8 cellular contexts compared by ENCODE assay signal in the genomic region with DNA sequence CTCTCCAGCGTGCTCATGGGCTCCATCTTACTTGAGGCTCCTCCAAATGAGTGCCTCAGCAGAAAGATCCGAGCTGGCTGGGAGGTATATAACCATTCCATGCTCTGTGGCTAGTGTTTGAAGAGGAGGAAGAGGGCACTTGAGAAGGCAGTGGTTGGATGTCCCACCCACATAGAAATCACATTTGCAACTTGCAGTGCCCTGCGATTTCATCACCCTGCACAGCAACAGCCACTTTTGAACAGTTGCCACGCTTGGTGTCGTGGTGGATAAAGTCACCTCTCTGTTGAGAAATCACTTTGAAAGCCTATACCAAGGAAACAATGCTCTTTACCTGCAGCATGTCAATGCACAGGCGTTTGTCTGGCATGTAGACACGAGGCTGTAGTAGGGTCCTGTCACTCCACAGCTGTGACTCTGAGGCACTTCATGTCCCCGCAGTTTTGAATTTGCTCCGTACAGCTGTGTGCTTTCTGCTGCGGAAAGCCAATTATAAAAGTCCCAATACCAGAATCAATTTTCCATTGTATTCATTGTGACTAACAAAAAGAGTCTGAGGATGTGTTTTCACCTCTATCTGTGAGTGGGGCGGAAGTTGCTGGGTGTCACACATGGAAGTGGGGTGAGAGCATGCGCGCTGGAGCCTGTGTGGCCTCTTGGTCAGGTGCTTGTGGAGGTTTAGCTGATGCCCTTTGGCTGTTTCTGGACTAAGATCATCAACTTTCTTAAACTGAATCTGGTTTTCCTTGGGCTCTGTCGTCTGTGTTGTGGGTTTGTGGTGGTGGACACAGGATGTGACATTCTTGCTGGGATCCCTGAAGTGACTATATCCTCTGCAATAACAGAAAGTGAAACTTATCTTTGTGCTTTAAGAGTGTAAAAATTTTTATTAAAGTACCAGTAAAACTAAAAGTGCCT. TPM values are rescaled to one million over a fixed set of nuclear protein-coding genes. Genes with fewer than 3 reads are reported as not detected.
DNase-seq lines count a peak whose midpoint lies in the region; ATAC-seq and TF ChIP-seq lines count a peak whose summit lies in the region.

No MANE protein-coding gene starts in this region.

- H3K36me3 ChIP-seq in BLaER1 treated with 17β-estradiol and CSF1 and Interleukin-3, amounts not matched to agents 10 nM and 100 nM = peaks cover 24 to 56% (median 38%) of the 10 kb centered on the region in 11 experiments

- peaks cover 0 to 20% (median 14%) of the 10 kb centered on the region in 11 experiments; a peak in 11 of 22 replicates for H4K20me1 ChIP-seq in BLaER1 treated with 17β-estradiol and CSF1 and Interleukin-3, amounts not matched to agents 10 nM and 100 nM

- H3K27me3 ChIP-seq in BLaER1 treated with 17β-estradiol and CSF1 and Interleukin-3, amounts not matched to agents 10 nM and 100 nM = no peaks in the 10 kb centered on the region
- H3K27me3 ChIP-seq in mononuclear cell (ENCODE audit: insufficient read depth, low read length) = no peaks in the 10 kb centered on the region

- DNase-seq in HK-2 (ENCODE audit: unreplicated experiment) (peak; percentile 58), NCI-H82 (lab: John Stamatoyannopoulos, UW) (no peak)
- DNase-seq in central memory CD4-positive, alpha-beta T cell = peak; percentile 79
- DNase-seq in stimulated activated CD8-positive, alpha-beta memory T cell treated with anti-CD3 and anti-CD28 coated beads, Interleukin-7, amount 100 ng/mL, for 24 hours (ENCODE audit: low read depth) = peak; percentile 61

- TF ChIP-seq CTCF in VCaP (conservative IDR thresholded peaks at IDR 0.05) = no peak

- H3K9ac ChIP-seq in BLaER1 treated with 17β-estradiol and CSF1 and Interleukin-3, amounts not matched to agents 10 nM and 100 nM = peak overlapping the region; percentile 70 to 99 (median 79)

- peak overlapping the region; percentile 73 to 99 (median 98) for H3K27ac ChIP-seq in BLaER1 treated with 17β-estradiol and CSF1 and Interleukin-3, amounts not matched to agents 10 nM and 100 nM
- peak overlapping the region; percentile 88 for H3K27ac ChIP-seq in VCaP

- H3K4me2 ChIP-seq in BLaER1 treated with 17β-estradiol and CSF1 and Interleukin-3, amounts not matched to agents 10 nM and 100 nM = peak overlapping the region; percentile 84 to 96 (median 92)

- no peaks in the 10 kb centered on the region for H3K9me3 ChIP-seq in BLaER1 treated with 17β-estradiol and CSF1 and Interleukin-3, amounts not matched to agents 10 nM and 100 nM (replicated peaks in 1 of 11)
- no peaks in the 10 kb centered on the region for H3K9me3 ChIP-seq in mononuclear cell (ENCODE audit: low read depth, low read length)

- peaks cover 46 to 74% (median 56%) of the 10 kb centered on the region in 10 experiments for H3K4me1 ChIP-seq in BLaER1 treated with 17β-estradiol and CSF1 and Interleukin-3, amounts not matched to agents 10 nM and 100 nM
- H3K4me1 ChIP-seq in mononuclear cell (ENCODE audit: insufficient read depth, low read length) = peaks cover 63% of the 10 kb centered on the region

- peak overlapping the region; percentile 44 to 95 (median 70) for H3K4me3 ChIP-seq in BLaER1 treated with 17β-estradiol and CSF1 and Interleukin-3, amounts not matched to agents 10 nM and 100 nM
- H3K4me3 ChIP-seq in mononuclear cell (ENCODE audit: low read length) = peak overlapping the region; percentile 43

- ATAC-seq in GM19452 (IDR thresholded peaks at IDR 0.05; ENCODE audit: unreplicated experiment) = peak; percentile 36

RNA-seq across cellular contexts. Expression of gene CNDP2, which starts 2.8 kb away (rescaled TPM):
- total RNA-seq in mononuclear cell = 36.9 TPM

RNA-seq across cellular contexts. Expression of gene CNDP1, which starts 35.3 kb away (rescaled TPM):
- not detected for total RNA-seq in mononuclear cell

RNA-seq across cellular contexts. Expression of gene DIPK1C, which starts 41.9 kb away (rescaled TPM):
- total RNA-seq in mononuclear cell = not detected
